18 cellular contexts compared by ENCODE assay signal in genomic region chr19:19453129-19453461, GRCh38. TPM values are rescaled to one million over a fixed set of nuclear protein-coding genes. Genes with fewer than 3 reads are reported as not detected.
A peak's percentile ranks its signal among the peaks of the same experiment; 100 is the strongest.
DNase-seq lines count a peak whose midpoint lies in the region; ATAC-seq and TF ChIP-seq lines count a peak whose summit lies in the region.
"Had no signal": no experiment of that assay in that cellular context is flagged by ENCODE, and none has a peak within 500 bp of the region (broad histone marks: within the 10 kb centered on the region; RNA-seq: fewer than 3 reads in every experiment).

No MANE protein-coding gene starts in this region.

- peaks cover 1 to 12% of the 10 kb centered on the region in 2 donors for H3K36me3 Mint-ChIP-seq in CD4-positive, alpha-beta memory T cell
- peaks cover 0 to 1% (median 1%) of the 10 kb centered on the region in 3 donors for H3K36me3 Mint-ChIP-seq in immature natural killer cell

- no peak overlapping the region for H3K4me3 ChIP-seq in CD4-positive, alpha-beta memory T cell (ENCODE audit: low read length in 2 of 2)
- H3K4me3 ChIP-seq in rectal smooth muscle tissue (ENCODE audit: low read length) = peak overlapping the region; percentile 16
- H3K4me3 ChIP-seq in brain microvascular endothelial cell (ENCODE audit: low read depth, low read length) = no peak overlapping the region
- no peak overlapping the region for H3K4me3 ChIP-seq in dorsolateral prefrontal cortex
- H3K4me3 ChIP-seq: vagina had no signal

- H3K9me3 Mint-ChIP-seq in CD4-positive, alpha-beta memory T cell = no peaks in the 10 kb centered on the region
- H3K9me3 Mint-ChIP-seq in immature natural killer cell = no peaks in the 10 kb centered on the region
- H3K9me3 Mint-ChIP-seq: T-helper 1 cell treated with Interleukin-12 subunit alpha and Interleukin-12 subunit beta and Interleukin-4 antibody, amounts not matched to agents 30 μg/mL and 1 μg/mL, for 36 hours had no signal

- H3K9me3 ChIP-seq in CD4-positive, alpha-beta memory T cell (ENCODE audit: control insufficient read depth in 1 of 2, low read length in 2 of 2) = no peaks in the 10 kb centered on the region
- H3K9me3 ChIP-seq: vagina had no signal

- H3K36me3 ChIP-seq in CD4-positive, alpha-beta memory T cell (ENCODE audit: insufficient read depth, low read length) = no peaks in the 10 kb centered on the region
- no peaks in the 10 kb centered on the region for H3K36me3 ChIP-seq in rectal smooth muscle tissue (ENCODE audit: control insufficient read depth, insufficient read depth, low read length)
- H3K36me3 ChIP-seq in brain microvascular endothelial cell (replicated peaks) = peaks cover 3% of the 10 kb centered on the region
- H3K36me3 ChIP-seq: vagina had no signal

- CTCF ChIA-PET in CD4-positive, alpha-beta memory T cell (lab: Charles Lee; ENCODE audit: partially characterized antibody) = no interaction called here
- CTCF ChIA-PET in RWPE1 (lab: Yijun Ruan, JAX) = no interaction called here

- no peaks in the 10 kb centered on the region for H3K27me3 ChIP-seq in CD4-positive, alpha-beta memory T cell (ENCODE audit: insufficient read depth, low read length)
- no peaks in the 10 kb centered on the region for H3K27me3 ChIP-seq in rectal smooth muscle tissue (ENCODE audit: control insufficient read depth, insufficient read depth, low read length)
- H3K27me3 ChIP-seq in brain microvascular endothelial cell (replicated peaks) = no peaks in the 10 kb centered on the region
- no peaks in the 10 kb centered on the region for H3K27me3 ChIP-seq in dorsolateral prefrontal cortex
- H3K27me3 ChIP-seq: vagina had no signal

- no peak for DNase-seq in CD4-positive, alpha-beta memory T cell
- DNase-seq in RWPE1 (ENCODE audit: low spot score) (no peak), immature natural killer cell (peak in 1 of 3 donors; percentile 16), brain microvascular endothelial cell (no peak), dorsolateral prefrontal cortex (no peak)
- DNase-seq: activated CD4-positive, CD25-positive, alpha-beta regulatory T cell; activated gamma-delta T cell; foreskin fibroblast; midbrain; NCI-H1092 treated with DMSO at 0.1 percent for 48 hours; NCI-H2081 treated with DMSO at 0.1 percent for 48 hours; NCI-H510A treated with DMSO at 0.1 percent for 48 hours; SHP77 had no signal

- peak overlapping the region in 2 of 8 donors; percentile 30 to 51 for H3K4me3 Mint-ChIP-seq in CD4-positive, alpha-beta memory T cell
- H3K4me3 Mint-ChIP-seq in immature natural killer cell = peak overlapping the region; percentile 89 to 98 (median 95)
- H3K4me3 Mint-ChIP-seq: T-helper 1 cell treated with Interleukin-12 subunit alpha and Interleukin-12 subunit beta and Interleukin-4 antibody, amounts not matched to agents 30 μg/mL and 1 μg/mL, for 36 hours had no signal

- peaks cover 43 to 75% (median 59%) of the 10 kb centered on the region in 4 donors for H3K4me1 Mint-ChIP-seq in CD4-positive, alpha-beta memory T cell
- H3K4me1 Mint-ChIP-seq in immature natural killer cell = peaks cover 72 to 79% of the 10 kb centered on the region in 2 donors

- POLR2A ChIA-PET in CD4-positive, alpha-beta memory T cell (lab: Charles Lee; ENCODE audit: partially characterized antibody) = no interaction called here
- POLR2A ChIA-PET in RWPE1 (lab: Yijun Ruan, JAX; ENCODE audit: low non-redundant PET) = no interaction called here

- no peak overlapping the region for H3K27ac ChIP-seq in CD4-positive, alpha-beta memory T cell (ENCODE audit: low read depth, low read length)
- H3K27ac ChIP-seq in RWPE1 (peak overlapping the region; percentile 11), rectal smooth muscle tissue (ENCODE audit: low read depth, low read length) (no peak overlapping the region), brain microvascular endothelial cell (no peak overlapping the region), dorsolateral prefrontal cortex (no peak overlapping the region)
- H3K27ac ChIP-seq: vagina had no signal

- in situ Hi-C loops in brain microvascular endothelial cell (cut with HindIII; ENCODE audit: low pct_ligation_motif_present, low sequenced_read_pairs) = no loop called here

- no peak for ATAC-seq in GM21723 (IDR thresholded peaks at IDR 0.05; ENCODE audit: unreplicated experiment)
- ATAC-seq: sciatic nerve had no signal

- no peaks in the 10 kb centered on the region for H3K27me3 Mint-ChIP-seq in CD4-positive, alpha-beta memory T cell
- H3K27me3 Mint-ChIP-seq in immature natural killer cell (ENCODE audit: low read depth in 3 of 3) = peaks cover 2 to 28% (median 5%) of the 10 kb centered on the region in 3 donors

- H3K4me1 ChIP-seq in CD4-positive, alpha-beta memory T cell (ENCODE audit: insufficient read depth, low read length) = peaks cover 69% of the 10 kb centered on the region
- H3K4me1 ChIP-seq in rectal smooth muscle tissue (ENCODE audit: control insufficient read depth, insufficient read depth, low read length) = no peaks in the 10 kb centered on the region

- no peak for TF ChIP-seq CTCF in RWPE1 (conservative IDR thresholded peaks at IDR 0.05; ENCODE audit: low read depth)
- no peak for TF ChIP-seq CTCF in brain microvascular endothelial cell (IDR thresholded peaks at IDR 0.05; ENCODE audit: low read depth, low read length, missing control alignments)
- TF ChIP-seq CTCF in dorsolateral prefrontal cortex (IDR thresholded peaks at IDR 0.05 in 54 of 56, conservative IDR thresholded peaks at IDR 0.05 in 2 of 56; ENCODE audit: low read depth in 1 of 56, partially characterized antibody in 56 of 56) = no peak

- no peak overlapping the region for H3K9ac ChIP-seq in rectal smooth muscle tissue (ENCODE audit: low read length)

- peak overlapping the region in 6 of 7 donors; percentile 61 to 95 (median 80) for H3K27ac Mint-ChIP-seq in CD4-positive, alpha-beta memory T cell
- peak overlapping the region; percentile 99 to 100 (median 99) for H3K27ac Mint-ChIP-seq in immature natural killer cell
- H3K27ac Mint-ChIP-seq: T-helper 1 cell treated with Interleukin-12 subunit alpha and Interleukin-12 subunit beta and Interleukin-4 antibody, amounts not matched to agents 30 μg/mL and 1 μg/mL, for 36 hours had no signal

- intact Hi-C loops in CD4-positive, alpha-beta memory T cell (cut with micrococcal nuclease) = no loop called here
- intact Hi-C loops in dorsolateral prefrontal cortex (cut with DNase I) = loop anchor here in 1 of 2 donors (5.0 kb wide), 1 partner anchor 36 kb away; no protein-coding TSS in a partner anchor

RNA-seq across cellular contexts. Expression of gene GATAD2A, which starts 47.6 kb away (rescaled TPM):
- 100 to 1,000 TPM; 101 to 108 TPM for total RNA-seq in CD4-positive, alpha-beta memory T cell
- polyA plus RNA-seq in CD4-positive, alpha-beta memory T cell = 10 to 100 TPM in 1 of 2 donors, 1 to 10 TPM in 1; 3.8 to 30.6 TPM
- 10 to 100 TPM in 2 of 3 donors, 1 to 10 TPM in 1; 8.8 to 48.5 (median 21.0) TPM for polyA plus RNA-seq in immature natural killer cell
- total RNA-seq in dorsolateral prefrontal cortex = 10 to 100 TPM; 27.7 to 72.8 (median 40.1) TPM
